ENCODE assay signal across 12 cellular contexts in genomic region chr1:154342836-154343472, GRCh38. TPM values are rescaled to one million over a fixed set of nuclear protein-coding genes. Genes with fewer than 3 reads are reported as not detected.
DNase-seq lines count a peak whose midpoint lies in the region; ATAC-seq and TF ChIP-seq lines count a peak whose summit lies in the region.
"Had no signal": no experiment of that assay in that cellular context is flagged by ENCODE, and none has a peak within 500 bp of the region (broad histone marks: within the 10 kb centered on the region; RNA-seq: fewer than 3 reads in every experiment).

No MANE protein-coding gene starts in this region.

- ATAC-seq in foreskin keratinocyte (no peak), GM18519 (IDR thresholded peaks at IDR 0.05; ENCODE audit: low FRiP score, unreplicated experiment) (no peak)

- peak overlapping the region; percentile 23 to 66 (median 49); a peak in 19 of 22 replicates for H3K9ac ChIP-seq in BLaER1 treated with 17β-estradiol and CSF1 and Interleukin-3, amounts not matched to agents 10 nM and 100 nM

- peaks cover 20 to 64% (median 50%) of the 10 kb centered on the region in 10 experiments for H3K4me1 ChIP-seq in BLaER1 treated with 17β-estradiol and CSF1 and Interleukin-3, amounts not matched to agents 10 nM and 100 nM
- H3K4me1 ChIP-seq in spleen (peaks cover 8 to 95% (median 49%) of the 10 kb centered on the region in 6 donors), foreskin keratinocyte (no peaks in the 10 kb centered on the region)

- no peaks in the 10 kb centered on the region for H3K27me3 ChIP-seq in BLaER1 treated with 17β-estradiol and CSF1 and Interleukin-3, amounts not matched to agents 10 nM and 100 nM
- H3K27me3 ChIP-seq in spleen (replicated peaks in 1 of 7) (no peaks in the 10 kb centered on the region), foreskin keratinocyte (no peaks in the 10 kb centered on the region)

- DNase-seq in activated CD4-positive, alpha-beta T cell treated with anti-CD3 and anti-CD28 coated beads for 48 hours = peak; percentile 74
- DNase-seq in activated naive CD8-positive, alpha-beta T cell treated with anti-CD3 and anti-CD28 coated beads, Interleukin-2, amount 50 U/mL, for 16 hours (ENCODE audit: low read depth, low spot score) = peak; percentile 40
- DNase-seq in spleen (peak; percentile 91), iPS-NIHi11 (ENCODE audit: low spot score) (no peak), KG1 (lab: John Stamatoyannopoulos, UW) (no peak), foreskin keratinocyte (no peak)
- DNase-seq: NCI-H510A treated with DMSO at 0.1 percent for 48 hours had no signal

- H4K20me1 ChIP-seq in BLaER1 treated with 17β-estradiol and CSF1 and Interleukin-3, amounts not matched to agents 10 nM and 100 nM = peaks cover 0 to 22% (median 0%) of the 10 kb centered on the region in 11 experiments; a peak in 5 of 22 replicates

- no peak for TF ChIP-seq CTCF in spleen (IDR thresholded peaks at IDR 0.05 in 8 of 11, conservative IDR thresholded peaks at IDR 0.05 in 3 of 11)
- TF ChIP-seq CTCF in foreskin keratinocyte (conservative IDR thresholded peaks at IDR 0.05) = no peak

- H3K9me3 ChIP-seq in BLaER1 treated with 17β-estradiol and CSF1 and Interleukin-3, amounts not matched to agents 10 nM and 100 nM (replicated peaks in 1 of 11) = no peaks in the 10 kb centered on the region
- no peaks in the 10 kb centered on the region for H3K9me3 ChIP-seq in spleen

- H3K4me3 ChIP-seq in BLaER1 treated with 17β-estradiol and CSF1 and Interleukin-3, amounts not matched to agents 10 nM and 100 nM = peak overlapping the region in 1 of 10 experiments; percentile 25; a peak in 2 of 20 replicates
- H3K4me3 ChIP-seq in spleen = peak overlapping the region; percentile 2 to 56 (median 18)

- H3K27ac ChIP-seq in BLaER1 treated with 17β-estradiol and CSF1 and Interleukin-3, amounts not matched to agents 10 nM and 100 nM = peak overlapping the region; percentile 30 to 69 (median 58); a peak in 21 of 22 replicates
- H3K27ac ChIP-seq in spleen (peak overlapping the region; percentile 27 to 85 (median 69)), foreskin keratinocyte (no peak overlapping the region)

- TF ChIP-seq POLR2A in spleen (IDR thresholded peaks at IDR 0.05) = no peak

- peak overlapping the region; percentile 46 to 88 (median 71) for H3K4me2 ChIP-seq in BLaER1 treated with 17β-estradiol and CSF1 and Interleukin-3, amounts not matched to agents 10 nM and 100 nM

- H3K36me3 ChIP-seq in BLaER1 treated with 17β-estradiol and CSF1 and Interleukin-3, amounts not matched to agents 10 nM and 100 nM = peaks cover 75 to 100% (median 99%) of the 10 kb centered on the region in 11 experiments
- H3K36me3 ChIP-seq in spleen = peaks cover 4 to 100% (median 67%) of the 10 kb centered on the region in 6 donors

- WGBS in spleen, 5 donors = 52 to 62% (median 56%) methylated on average over 17 to 21 of the region's 21 CpGs

- intact Hi-C loops in spleen (cut with DNase I; ENCODE audit: low total_unique reads) = no loop called here

RNA-seq across cellular contexts. Expression of gene ATP8B2, which starts 17.6 kb away (rescaled TPM):
- total RNA-seq in spleen (100 to 1,000 TPM in 2 of 7 donors, 10 to 100 TPM in 5; 42.3 to 107 (median 66.7) TPM), foreskin keratinocyte (21.2 and 23.1 TPM in 2 replicates)
- polyA plus RNA-seq in spleen (10 to 100 TPM in 1 of 3 donors, 1 to 10 TPM in 2; 5.4 to 17.0 (median 6.4) TPM), foreskin keratinocyte (9.0 and 10.0 TPM in 2 replicates)

RNA-seq across cellular contexts. Expression of gene AQP10, which starts 22.1 kb away (rescaled TPM):
- total RNA-seq in spleen (1 to 10 TPM in 4 of 7 donors, under 1 TPM in 3; 0.28 to 3.1 (median 1.3) TPM), foreskin keratinocyte (0.17 and 0.18 TPM in 2 replicates)
- polyA plus RNA-seq in spleen (under 1 TPM; 0.09 to 0.19 (median 0.15) TPM), foreskin keratinocyte (0.16 and 0.17 TPM in 2 replicates)
- total RNA-seq: neural crest cell, urinary bladder had no signal
- polyA plus RNA-seq: AG04450 had no signal

Comparison
In these comparisons a context has a peak if more than half of its experiments do, and no peak if none do; other contexts are left out.
1. DNase-seq: peak in activated CD4-positive, alpha-beta T cell treated with anti-CD3 and anti-CD28 coated beads for 48 hours (single experiment), activated naive CD8-positive, alpha-beta T cell treated with anti-CD3 and anti-CD28 coated beads, Interleukin-2, amount 50 U/mL, for 16 hours (single experiment) and spleen (single experiment); none in iPS-NIHi11 (single experiment), KG1 (single experiment) and foreskin keratinocyte (0 of 2).